Comparison of ENCODE assay signal across 8 cellular contexts in the genomic region with DNA sequence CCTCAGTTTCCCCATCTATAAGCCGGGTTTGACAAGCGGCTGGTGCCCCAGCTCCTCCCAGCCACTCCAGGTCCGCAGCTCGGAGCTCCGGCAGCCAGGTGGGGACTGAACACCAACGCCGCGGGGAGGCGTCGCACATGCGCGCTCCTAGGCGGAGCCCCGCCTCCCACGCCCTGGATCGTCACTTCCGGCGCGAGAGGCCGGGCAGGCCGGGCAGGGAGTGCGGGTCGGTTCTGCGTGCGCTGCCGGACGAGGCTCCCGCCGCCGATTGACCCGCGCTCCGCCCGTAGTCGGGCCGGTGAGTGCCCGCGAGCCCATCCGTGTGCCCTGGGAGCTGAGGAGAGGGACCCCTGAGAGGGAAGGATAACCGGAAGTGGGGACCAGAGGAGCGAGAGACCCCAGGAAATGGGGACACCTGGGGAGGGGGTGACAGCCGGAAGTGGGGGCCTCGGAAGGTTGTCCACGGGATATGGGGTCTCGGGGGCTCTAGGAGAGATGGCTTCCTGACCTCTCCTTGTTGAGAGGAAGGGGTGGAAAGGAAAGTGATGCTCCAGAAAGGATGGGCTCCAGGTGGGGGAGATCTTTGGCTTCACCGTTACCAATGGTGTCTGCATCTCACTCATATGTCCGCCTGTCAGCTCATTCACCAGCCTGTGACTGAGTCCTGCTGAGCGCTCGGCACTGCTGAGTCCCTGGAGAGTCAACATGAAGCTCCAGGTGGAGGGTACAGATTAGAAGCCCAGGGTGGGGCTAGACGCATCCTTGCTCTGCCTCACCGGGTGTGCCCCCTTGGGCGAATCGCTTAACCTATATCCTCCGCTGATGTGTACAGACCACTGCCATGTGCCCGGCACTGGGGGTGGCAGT.
DNase-seq lines count a peak whose midpoint lies in the region; ATAC-seq lines count a peak whose summit lies in the region.

A gene with protein sequence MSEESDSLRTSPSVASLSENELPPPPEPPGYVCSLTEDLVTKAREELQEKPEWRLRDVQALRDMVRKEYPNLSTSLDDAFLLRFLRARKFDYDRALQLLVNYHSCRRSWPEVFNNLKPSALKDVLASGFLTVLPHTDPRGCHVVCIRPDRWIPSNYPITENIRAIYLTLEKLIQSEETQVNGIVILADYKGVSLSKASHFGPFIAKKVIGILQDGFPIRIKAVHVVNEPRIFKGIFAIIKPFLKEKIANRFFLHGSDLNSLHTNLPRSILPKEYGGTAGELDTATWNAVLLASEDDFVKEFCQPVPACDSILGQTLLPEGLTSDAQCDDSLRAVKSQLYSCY (plus strand): TSS at position 181 of the 867 bp plus-strand sequence. CDS start 4,126 bp downstream, outside the sequence.

- ATAC-seq in GM19043 (IDR thresholded peaks at IDR 0.05; ENCODE audit: low read depth, unreplicated experiment) (peak; percentile 88), HG03354 (IDR thresholded peaks at IDR 0.05; ENCODE audit: poor library complexity, severe bottlenecking, unreplicated experiment) (peak; percentile 93)

- DNase-seq in AG20443 (ENCODE audit: low spot score) (peak; percentile 99), NCI-H446 (lab: John Stamatoyannopoulos, UW) (peak; percentile 75 to 93), cerebellar nuclear complex (lab: John Stamatoyannopoulos, UW) (peak; percentile 14 to 63), kidney glomerular epithelial cell (lab: John Stamatoyannopoulos, UW) (peak; percentile 80)
- peak; percentile 82 for DNase-seq in activated CD4-positive, alpha-beta T cell treated with anti-CD3 and anti-CD28 coated beads for 1 hour
- peak; percentile 79 to 88 for DNase-seq in stimulated activated CD4-positive, alpha-beta T cell treated with anti-CD3 and anti-CD28 coated beads, Interleukin-15, amount 100 ng/mL, for 48 hours (ENCODE audit: low read depth in 2 of 2)

Comparison
In these comparisons a context has a peak if more than half of its experiments do, and no peak if none do; other contexts are left out.
1. Peak in every context shown above with its lines: DNase-seq and ATAC-seq.
2. DNase-seq: peak in every context shown above with its lines; median percentile 99 in AG20443; 84 in NCI-H446; 84 in stimulated activated CD4-positive, alpha-beta T cell treated with anti-CD3 and anti-CD28 coated beads, Interleukin-15, amount 100 ng/mL, for 48 hours; 82 in activated CD4-positive, alpha-beta T cell treated with anti-CD3 and anti-CD28 coated beads for 1 hour; 80 in kidney glomerular epithelial cell; 38 in cerebellar nuclear complex.